In the genomic region with DNA sequence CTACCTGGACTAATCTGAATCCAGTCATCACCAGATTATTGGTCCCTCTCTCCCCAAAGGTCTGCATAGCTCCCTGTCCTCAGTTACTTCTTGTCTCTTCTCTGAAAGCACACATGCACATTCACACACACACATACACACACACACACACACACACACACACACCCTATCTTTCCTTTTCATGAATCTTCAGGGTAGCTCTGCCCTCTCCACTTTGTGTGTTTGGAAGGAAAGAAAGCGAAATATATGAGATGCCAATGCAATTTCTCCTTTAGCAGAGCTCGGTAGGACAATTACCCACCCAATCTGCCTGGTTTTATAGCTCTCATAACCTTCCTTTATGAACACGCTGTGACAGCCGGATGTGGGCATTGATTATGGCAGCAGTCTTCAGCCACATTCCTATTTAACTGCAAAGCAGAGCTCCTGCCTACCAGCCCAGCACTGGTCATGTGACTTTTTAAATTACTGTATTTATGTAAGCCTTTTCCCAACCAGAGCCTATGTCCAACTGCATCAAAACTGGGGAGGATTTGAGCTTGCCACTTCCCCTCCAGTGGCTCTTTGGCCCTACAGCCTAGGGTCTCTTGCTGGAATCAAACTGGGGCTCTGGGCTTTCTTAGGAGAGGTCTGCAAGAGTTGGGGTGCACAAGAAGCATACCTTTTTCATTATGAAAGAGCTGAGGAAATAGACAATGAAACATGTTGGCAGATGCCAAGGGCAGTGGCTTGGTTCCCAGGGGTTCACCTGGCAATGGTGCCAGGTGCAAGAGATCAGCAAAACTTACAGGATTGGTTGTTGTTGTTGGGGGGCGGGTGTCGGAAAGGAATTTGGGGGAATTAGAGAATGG, we compare ENCODE assay signal across 8 cellular contexts. TPM values are rescaled to one million over a fixed set of nuclear protein-coding genes. Genes with fewer than 3 reads are reported as not detected.
DNase-seq lines count a peak whose midpoint lies in the region; ATAC-seq and TF ChIP-seq lines count a peak whose summit lies in the region.

No MANE protein-coding gene starts in this region.

- H2AFZ ChIP-seq in GM23248 = peak overlapping the region; percentile 82; the same call in 1 of the 2 replicates
- H2AFZ ChIP-seq in neuronal stem cell (ENCODE audit: low read length) = peak overlapping the region; percentile 93

- H3K18ac ChIP-seq in neuronal stem cell (ENCODE audit: low read length) = no peak overlapping the region

- H3K79me2 ChIP-seq in GM23248 (ENCODE audit: insufficient read depth) = peaks cover 37% of the 10 kb centered on the region

- TF ChIP-seq CTCF in AG04450 (IDR thresholded peaks at IDR 0.05; ENCODE audit: low read depth, low read length) = no peak

- H3K79me1 ChIP-seq in neuronal stem cell (ENCODE audit: low read depth, low read length) = peaks cover 3% of the 10 kb centered on the region

- H2BK12ac ChIP-seq in neuronal stem cell (ENCODE audit: low read length) = no peak overlapping the region

- no peaks in the 10 kb centered on the region for H3K9me2 ChIP-seq in GM23248 (ENCODE audit: insufficient read depth)

- no peak overlapping the region for H2BK120ac ChIP-seq in neuronal stem cell (ENCODE audit: low read depth, low read length)

- peaks cover 27% of the 10 kb centered on the region for H3F3A ChIP-seq in GM23248 (ENCODE audit: insufficient read depth)

- ATAC-seq in GM19351 (IDR thresholded peaks at IDR 0.05; ENCODE audit: unreplicated experiment) = no peak
- no peak for ATAC-seq in HG02759 (IDR thresholded peaks at IDR 0.05; ENCODE audit: unreplicated experiment)
- no peak for ATAC-seq in GM18520 (IDR thresholded peaks at IDR 0.05; ENCODE audit: unreplicated experiment)

- H3K23ac ChIP-seq in neuronal stem cell (ENCODE audit: low read depth, low read length, poor library complexity) = no peak overlapping the region

- POLR2A ChIA-PET in AG04450 (lab: Yijun Ruan, JAX) = interaction anchor here (0.6 to 3.7 kb wide), 8 partner anchors 9 to 869 kb away, joined by 3 to 25 read pairs (median 3); a partner anchor contains a TSS

- no peak overlapping the region for H2BK15ac ChIP-seq in neuronal stem cell (ENCODE audit: low read length)

- H3K27me3 ChIP-seq in AG04450 (ENCODE audit: control insufficient read depth, insufficient read depth, low read length) (no peaks in the 10 kb centered on the region), GM23248 (replicated peaks; ENCODE audit: insufficient read depth) (no peaks in the 10 kb centered on the region), neuronal stem cell (ENCODE audit: control insufficient read depth in 3 of 3, insufficient read depth in 3 of 3, low read depth in 1 of 3, low read length in 3 of 3) (no peaks in the 10 kb centered on the region)

- no peak overlapping the region for H4K91ac ChIP-seq in neuronal stem cell (ENCODE audit: low read depth, low read length, poor library complexity)

- DNase-seq in AG04450 (ENCODE audit: low read depth, low spot score) (no peak), GM23248 (peak; percentile 71), SK-N-MC (ENCODE audit: low read depth, low spot score) (peak; percentile 77), neuronal stem cell (ENCODE audit: low spot score) (no peak)
- peak; percentile 21 for DNase-seq in effector CD8-positive, alpha-beta T cell (lab: John Stamatoyannopoulos, UW)

- H3K4me2 ChIP-seq in GM23248 (ENCODE audit: unreplicated experiment) (peak overlapping the region; percentile 92), neuronal stem cell (ENCODE audit: insufficient read depth, low read length, poor library complexity, severe bottlenecking) (no peak overlapping the region)

- no peaks in the 10 kb centered on the region for H4K20me1 ChIP-seq in GM23248 (ENCODE audit: insufficient read depth)

- H3K4me3 ChIP-seq in AG04450 (ENCODE audit: low read depth, low read length) = peak overlapping the region; percentile 82; the same call in 1 of the 2 replicates
- H3K4me3 ChIP-seq in GM23248 = peak overlapping the region; percentile 78; the same call in 1 of the 2 replicates
- H3K4me3 ChIP-seq in SK-N-MC = peak overlapping the region; percentile 89
- peak overlapping the region in 1 of 2 donors; percentile 67 for H3K4me3 ChIP-seq in neuronal stem cell (ENCODE audit: low read length in 2 of 2)

- H4K8ac ChIP-seq in neuronal stem cell (ENCODE audit: low read depth, low read length) = no peak overlapping the region

- H3K9ac ChIP-seq in GM23248 (no peak overlapping the region), SK-N-MC (ENCODE audit: insufficient read length) (peak overlapping the region; percentile 35), neuronal stem cell (ENCODE audit: low read depth, low read length, poor library complexity) (no peak overlapping the region)

- peaks cover 30% of the 10 kb centered on the region for H3K4me1 ChIP-seq in GM23248 (ENCODE audit: insufficient read depth)
- peaks cover 13 to 22% of the 10 kb centered on the region in 2 donors for H3K4me1 ChIP-seq in neuronal stem cell (ENCODE audit: control insufficient read depth in 2 of 2, insufficient read depth in 1 of 2, low read depth in 1 of 2, low read length in 2 of 2)

- H2AK5ac ChIP-seq in neuronal stem cell (ENCODE audit: low read depth, low read length) = no peak overlapping the region

- H3K36me3 ChIP-seq in GM23248 (ENCODE audit: low read depth) (no peaks in the 10 kb centered on the region), SK-N-MC (ENCODE audit: insufficient read depth, low read length) (peaks cover 26% of the 10 kb centered on the region), neuronal stem cell (replicated peaks in 1 of 2; ENCODE audit: control insufficient read depth in 2 of 2, insufficient read depth in 2 of 2, low read length in 2 of 2) (peaks cover 2 to 22% of the 10 kb centered on the region in 2 donors)

- H3K27ac ChIP-seq in AG04450 (ENCODE audit: low read depth, low read length) = peak overlapping the region; percentile 69
- peak overlapping the region; percentile 29; the same call in 1 of the 2 replicates for H3K27ac ChIP-seq in GM23248
- H3K27ac ChIP-seq in SK-N-MC = peak overlapping the region; percentile 84
- no peak overlapping the region for H3K27ac ChIP-seq in neuronal stem cell (replicated peaks; ENCODE audit: low read length)

- no peak overlapping the region for H3K4ac ChIP-seq in neuronal stem cell (ENCODE audit: low read length)

- no peaks in the 10 kb centered on the region for H3K9me3 ChIP-seq in AG04450 (ENCODE audit: control insufficient read depth, insufficient read depth, low read length)
- H3K9me3 ChIP-seq in GM23248 (ENCODE audit: low read depth) = no peaks in the 10 kb centered on the region
- H3K9me3 ChIP-seq in SK-N-MC (ENCODE audit: low read depth, low read length) = no peaks in the 10 kb centered on the region
- H3K9me3 ChIP-seq in neuronal stem cell (replicated peaks in 1 of 2; ENCODE audit: control insufficient read depth in 2 of 2, insufficient read depth in 1 of 2, low read depth in 1 of 2, low read length in 2 of 2) = no peaks in the 10 kb centered on the region

- CTCF ChIA-PET in AG04450 (lab: Charles Lee) = interaction anchor here (0.7 to 2.1 kb wide), 3 partner anchors 69 to 693 kb away, joined by 3 to 6 read pairs (median 3); a partner anchor contains a TSS

- WGBS in GM23248 (ENCODE audit: low coverage in 1 of 2, low lambda C conversion rate in 2 of 2, missing lambda C conversion rate in 2 of 2), 2 experiments = 67 to 73% methylated on average over 6 of the region's 6 CpGs
- WGBS in neuronal stem cell (ENCODE audit: extremely low coverage in 2 of 2, insufficient read length in 2 of 2, insufficient replicate concordance in 1 of 2), 2 donors = 100% methylated on average over 1 of the region's 6 CpGs; no CpG with 5 or more reads in 1 of the 2 donors

- H2BK5ac ChIP-seq in neuronal stem cell (ENCODE audit: low read length) = no peak overlapping the region

- H3K14ac ChIP-seq in neuronal stem cell (ENCODE audit: low read length) = no peak overlapping the region

- in situ Hi-C loops in GM23248 (cut with MboI) = no loop called here

RNA-seq across cellular contexts. Expression of a gene that starts 20.8 kb away (rescaled TPM):
- polyA plus RNA-seq in AG04450 (2011; rRNA removed) = 142 and 166 TPM in 2 replicates
- polyA minus RNA-seq in AG04450 (2011; rRNA and poly(A)+ RNA removed) = 195 and 217 TPM in 2 replicates
- 198 and 217 TPM in 2 replicates for total RNA-seq in GM23248 (2014; rRNA removed; shearing (Covaris generic))
- 209 and 215 TPM in 2 replicates for polyA plus RNA-seq in GM23248 (2016; fragmentation: Nextera tagmentation; extraction: Ambion mirVana)
- polyA plus RNA-seq in neuronal stem cell (2013, experiment 1 of 2) = 252 TPM
- 246 TPM for polyA plus RNA-seq in neuronal stem cell (2013, experiment 2 of 2)

Comparison
In these comparisons a context has a peak if more than half of its experiments do, and no peak if none do; other contexts are left out.
1. DNase-seq: peak in GM23248 (single experiment), SK-N-MC (single experiment) and effector CD8-positive, alpha-beta T cell (single experiment); none in AG04450 (single experiment) and neuronal stem cell (single experiment).